In genomic region chrX:24464498-24464835, GRCh38 we compare ENCODE assay signal across 9 cellular contexts. TPM values are rescaled to one million over a fixed set of nuclear protein-coding genes. Genes with fewer than 3 reads are reported as not detected.
DNase-seq lines count a peak whose midpoint lies in the region; FAIRE-seq and TF ChIP-seq lines count a peak whose summit lies in the region.
"Had no signal": no experiment of that assay in that cellular context is flagged by ENCODE, and none has a peak within 500 bp of the region (broad histone marks: within the 10 kb centered on the region; RNA-seq: fewer than 3 reads in every experiment).

No MANE protein-coding gene starts in this region.

- H3K36me3 ChIP-seq in NT2/D1 (ENCODE audit: insufficient read depth, insufficient read length, low read length): no peaks in the 10 kb centered on the region
- no peaks in the 10 kb centered on the region for H3K36me3 ChIP-seq in H1 (ENCODE audit: control insufficient read depth in 2 of 4, insufficient read depth in 4 of 4, low read length in 3 of 4)
- no peaks in the 10 kb centered on the region for H3K36me3 ChIP-seq in neuronal stem cell (replicated peaks in 1 of 2; ENCODE audit: control insufficient read depth in 2 of 2, insufficient read depth in 2 of 2, low read length in 2 of 2)

- TF ChIP-seq CTCF in CD14-positive monocyte (IDR thresholded peaks at IDR 0.05) (no peak), H1 (IDR thresholded peaks at IDR 0.05; ENCODE audit: control extremely low read depth in 1 of 3, insufficient read depth in 1 of 3, low read depth in 1 of 3, low read length in 3 of 3) (no peak), D721Med (IDR thresholded peaks at IDR 0.05; ENCODE audit: insufficient read depth, missing control alignments) (no peak)

- no peak overlapping the region for H3K18ac ChIP-seq in H1 (ENCODE audit: extremely low read depth, low read length)
- peak overlapping the region; percentile 48 for H3K18ac ChIP-seq in neuronal stem cell (ENCODE audit: low read length)

- H3K9ac ChIP-seq in NT2/D1 (ENCODE audit: insufficient read length, low read depth): peak overlapping the region; percentile 72
- peak overlapping the region in 3 of 4 experiments; percentile 40 to 72 (median 70); a peak in 4 of 7 replicates for H3K9ac ChIP-seq in H1 (replicated peaks in 1 of 4; ENCODE audit: extremely low read depth in 1 of 4, low read depth in 3 of 4, low read length in 3 of 4)
- no peak overlapping the region for H3K9ac ChIP-seq in neuronal stem cell (ENCODE audit: low read depth, low read length, poor library complexity)

- H4K91ac ChIP-seq in H1 (replicated peaks; ENCODE audit: insufficient read length, low read length) (no peak overlapping the region), neuronal stem cell (ENCODE audit: low read depth, low read length, poor library complexity) (no peak overlapping the region)

- H3K79me1 ChIP-seq in H1 (ENCODE audit: low read depth, low read length) (no peaks in the 10 kb centered on the region), neuronal stem cell (ENCODE audit: low read depth, low read length) (no peaks in the 10 kb centered on the region)

- H3K14ac ChIP-seq in H1 (ENCODE audit: insufficient read length) (no peak overlapping the region), neuronal stem cell (ENCODE audit: low read length) (no peak overlapping the region)

- no peak for FAIRE-seq in H1 (lab: Jason Lieb, UNC)
- FAIRE-seq in D721Med (lab: Jason Lieb, UNC): no peak
- FAIRE-seq: islet of Langerhans had no signal

- intact Hi-C loops in CD14-positive monocyte (cut with micrococcal nuclease): no loop called here

- H3K56ac ChIP-seq in H1 (replicated peaks; ENCODE audit: insufficient read length, low read depth, low read length): no peak overlapping the region

- H3K4me3 ChIP-seq in NT2/D1 (ENCODE audit: insufficient read length, low read depth) (peak overlapping the region; percentile 78), H1 (ENCODE audit: extremely low read depth in 1 of 4, insufficient read depth in 2 of 4, low read depth in 3 of 4, low read length in 4 of 4) (peak overlapping the region; percentile 41 to 84 (median 47); a peak in 7 of 8 replicates), neuronal stem cell (ENCODE audit: low read length in 2 of 2) (peak overlapping the region; percentile 72 to 79)

- H2AFZ ChIP-seq in H1 (ENCODE audit: low read length) (no peak overlapping the region), neuronal stem cell (ENCODE audit: low read length) (peak overlapping the region; percentile 87)

- no peak overlapping the region for H3K23ac ChIP-seq in H1 (ENCODE audit: insufficient read length)
- no peak overlapping the region for H3K23ac ChIP-seq in neuronal stem cell (ENCODE audit: low read depth, low read length, poor library complexity)

- no peaks in the 10 kb centered on the region for H4K20me1 ChIP-seq in H1 (replicated peaks in 1 of 2; ENCODE audit: control insufficient read depth in 1 of 2, insufficient read depth in 2 of 2, low read length in 2 of 2)

- 3% methylated on average over 3 of the region's 5 CpGs; no CpG with 5 or more reads in 1 of the 2 experiments for WGBS in H1 (ENCODE audit: extremely low coverage in 1 of 2, insufficient coverage in 1 of 2, insufficient read length in 1 of 2, insufficient replicate concordance in 2 of 2, low coverage in 1 of 2, low lambda C conversion rate in 2 of 2, missing lambda C conversion rate in 1 of 2), 2 experiments
- WGBS in neuronal stem cell (ENCODE audit: extremely low coverage in 2 of 2, insufficient read length in 2 of 2, insufficient replicate concordance in 1 of 2), 2 donors: no CpG with 5 or more reads among the region's 5 CpGs

- H3K4me3 Mint-ChIP-seq in CD14-positive monocyte: peak overlapping the region; percentile 75 to 86

- H3K27ac ChIP-seq in H1 (ENCODE audit: low read depth, low read length) (peak overlapping the region; percentile 77; the same call in 1 of the 2 replicates), neuronal stem cell (replicated peaks; ENCODE audit: low read length) (no peak overlapping the region)

- peak overlapping the region; percentile 46; the same call in 1 of the 2 replicates for H2BK15ac ChIP-seq in H1 (ENCODE audit: low read length)
- no peak overlapping the region for H2BK15ac ChIP-seq in neuronal stem cell (ENCODE audit: low read length)

- H3K23me2 ChIP-seq in H1 (ENCODE audit: low read depth, low read length): peaks cover 4% of the 10 kb centered on the region; the same call in 1 of the 2 replicates

- H3K27me3 Mint-ChIP-seq in CD14-positive monocyte (ENCODE audit: low read depth in 3 of 3): peaks cover 0 to 10% (median 3%) of the 10 kb centered on the region in 3 donors

- no peak for DNase-seq in CD14-positive monocyte (ENCODE audit: low spot score)
- DNase-seq in NT2/D1 (ENCODE audit: low read depth, low spot score): no peak
- DNase-seq in H1 (ENCODE audit: low read depth in 1 of 2, low spot score in 2 of 2): no peak
- no peak for DNase-seq in neuronal stem cell (ENCODE audit: low spot score)
- no peak for DNase-seq in DMS79 treated with DMSO at 0.1 percent for 48 hours (lab: John Stamatoyannopoulos, UW)
- no peak for DNase-seq in GM19238 (ENCODE audit: insufficient read length, low spot score)
- no peak for DNase-seq in D721Med (ENCODE audit: insufficient read length, low spot score)
- DNase-seq in stimulated activated CD4-positive, alpha-beta T cell treated with anti-CD3 and anti-CD28 coated beads, Interleukin-2, amount 100 ng/mL, for 24 hours: no peak

- H3K4me1 ChIP-seq in NT2/D1 (ENCODE audit: insufficient read depth, insufficient read length): no peaks in the 10 kb centered on the region
- H3K4me1 ChIP-seq in H1 (replicated peaks in 1 of 4; ENCODE audit: control insufficient read depth in 3 of 4, insufficient read depth in 4 of 4, low read length in 3 of 4): peaks cover 0 to 4% (median 3%) of the 10 kb centered on the region in 4 experiments; a peak in 4 of 7 replicates
- no peaks in the 10 kb centered on the region for H3K4me1 ChIP-seq in neuronal stem cell (ENCODE audit: control insufficient read depth in 2 of 2, insufficient read depth in 1 of 2, low read depth in 1 of 2, low read length in 2 of 2)

- H2AK5ac ChIP-seq in H1 (ENCODE audit: low read depth, low read length) (no peak overlapping the region), neuronal stem cell (ENCODE audit: low read depth, low read length) (no peak overlapping the region)

- peaks cover 7 to 8% of the 10 kb centered on the region in 2 donors for H3K36me3 Mint-ChIP-seq in CD14-positive monocyte

- H3K27me3 ChIP-seq in NT2/D1 (ENCODE audit: insufficient read depth, insufficient read length) (peaks cover 6% of the 10 kb centered on the region), H1 (replicated peaks in 1 of 4; ENCODE audit: control insufficient read depth in 3 of 4, extremely low read depth in 1 of 4, insufficient read depth in 3 of 4, low read length in 3 of 4) (no peaks in the 10 kb centered on the region), neuronal stem cell (ENCODE audit: control insufficient read depth in 3 of 3, insufficient read depth in 3 of 3, low read depth in 1 of 3, low read length in 3 of 3) (no peaks in the 10 kb centered on the region)

- H3K9me3 ChIP-seq in NT2/D1 (ENCODE audit: insufficient read depth, low read length) (no peaks in the 10 kb centered on the region), H1 (ENCODE audit: insufficient read depth in 2 of 2, low read depth in 1 of 2, low read length in 1 of 2) (no peaks in the 10 kb centered on the region), neuronal stem cell (replicated peaks in 1 of 2; ENCODE audit: control insufficient read depth in 2 of 2, insufficient read depth in 1 of 2, low read depth in 1 of 2, low read length in 2 of 2) (no peaks in the 10 kb centered on the region)

- CTCF ChIA-PET in H1 (lab: Charles Lee; ENCODE audit: partially characterized antibody): no interaction called here

- H2BK120ac ChIP-seq in H1 (replicated peaks; ENCODE audit: low read depth, low read length) (no peak overlapping the region), neuronal stem cell (ENCODE audit: low read depth, low read length) (no peak overlapping the region)

- POLR2A ChIA-PET in H1 (lab: Charles Lee; ENCODE audit: partially characterized antibody): interaction anchor here (0.6 to 1.2 kb wide), 4 partner anchors 34 to 797 kb away, joined by 3 to 4 read pairs (median 4); partner anchors contain the start of gene PRDX4

- no peak overlapping the region for H4K8ac ChIP-seq in H1 (ENCODE audit: extremely low read depth, insufficient read depth, low read length)
- no peak overlapping the region for H4K8ac ChIP-seq in neuronal stem cell (ENCODE audit: low read depth, low read length)

- H3K79me2 ChIP-seq in H1 (ENCODE audit: control insufficient read depth in 1 of 2, insufficient read depth in 2 of 2, low read length in 2 of 2): peaks cover 0 to 15% of the 10 kb centered on the region in 2 experiments; a peak in 2 of 4 replicates

- no peak; a peak in 1 of 3 replicates for TF ChIP-seq POLR2A in H1 (IDR thresholded peaks at IDR 0.05; ENCODE audit: control extremely low read depth in 1 of 2, low read depth in 2 of 2, low read length in 2 of 2)

- H2BK5ac ChIP-seq in H1 (ENCODE audit: low read depth, low read length): no peak overlapping the region; the same call in 1 of the 2 replicates
- no peak overlapping the region for H2BK5ac ChIP-seq in neuronal stem cell (ENCODE audit: low read length)

- H3K4ac ChIP-seq in H1 (replicated peaks; ENCODE audit: insufficient read length, low read depth, low read length): no peak overlapping the region
- no peak overlapping the region for H3K4ac ChIP-seq in neuronal stem cell (ENCODE audit: low read length)

- peaks cover 40% of the 10 kb centered on the region for H3K4me1 Mint-ChIP-seq in CD14-positive monocyte

- no peak overlapping the region for H4K5ac ChIP-seq in H1 (ENCODE audit: insufficient read length, low read depth, low read length)

- peaks cover 0 to 14% (median 2%) of the 10 kb centered on the region in 7 donors for H3K9me3 Mint-ChIP-seq in CD14-positive monocyte

- TF ChIP-seq RAD21 in H1 (IDR thresholded peaks at IDR 0.05 in 1 of 2, conservative IDR thresholded peaks at IDR 0.05 in 1 of 2; ENCODE audit: low read depth in 2 of 2, low read length in 2 of 2): no peak

- H3K4me2 ChIP-seq in H1 (ENCODE audit: insufficient read depth in 1 of 2, low read depth in 2 of 2, low read length in 2 of 2): peak overlapping the region; percentile 46 to 76
- peak overlapping the region; percentile 62 for H3K4me2 ChIP-seq in neuronal stem cell (ENCODE audit: insufficient read depth, low read length, poor library complexity, severe bottlenecking)

- peak overlapping the region; percentile 51 to 92 (median 90) for H3K27ac Mint-ChIP-seq in CD14-positive monocyte

- peak overlapping the region; percentile 50; the same call in 1 of the 2 replicates for H2BK12ac ChIP-seq in H1 (ENCODE audit: low read depth, low read length)
- H2BK12ac ChIP-seq in neuronal stem cell (ENCODE audit: low read length): no peak overlapping the region

- no peak overlapping the region for H2BK20ac ChIP-seq in H1 (ENCODE audit: low read length)

- TF ChIP-seq EP300 in H1 (IDR thresholded peaks at IDR 0.05; ENCODE audit: borderline replicate concordance in 1 of 2, low read depth in 2 of 2, low read length in 2 of 2): no peak

RNA-seq across cellular contexts. Expression of gene PDK3, which starts 0.6 kb away (rescaled TPM):
- polyA plus RNA-seq in CD14-positive monocyte: 10 to 100 TPM; 32.6 to 34.0 TPM
- total RNA-seq in H1 (2021; fragmentation: NEBNext Ultra II Directional; extraction: Animal tissue kit (Norgen Biotek cat#: 25700)): 24.8 and 25.5 TPM in 2 replicates
- polyA plus RNA-seq in H1 (2011; rRNA removed): 17.4 and 22.5 TPM in 2 replicates
- 19.3 TPM for polyA plus RNA-seq in H1 (2011; cell fraction: cytosol; rRNA removed)
- polyA plus RNA-seq in H1 (2011; cell fraction: nucleus; rRNA removed): 11.9 TPM
- polyA plus RNA-seq in H1 (2012, experiment 1 of 2): 9.6 to 12.1 TPM (median 12.0 TPM) in 4 replicates
- 10.8 TPM for polyA plus RNA-seq in H1 (2012, experiment 2 of 2)
- polyA plus RNA-seq in H1 (2013, experiment 1 of 2): 11.2 TPM
- polyA plus RNA-seq in H1 (2013, experiment 2 of 2): 11.7 TPM
- 50.4 and 75.6 TPM in 2 replicates for polyA minus RNA-seq in H1 (2011; rRNA and poly(A)+ RNA removed)
- 25.6 TPM for polyA minus RNA-seq in H1 (2011; cell fraction: cytosol; rRNA and poly(A)+ RNA removed)
- polyA minus RNA-seq in H1 (2011; cell fraction: nucleus; rRNA and poly(A)+ RNA removed): 26.0 TPM
- 7.9 TPM for polyA plus RNA-seq in neuronal stem cell (2013, experiment 1 of 2)
- polyA plus RNA-seq in neuronal stem cell (2013, experiment 2 of 2): 8.0 TPM
